Comparison of ENCODE assay signal across 1 cellular context in genomic region chr7:99979814-99980225, GRCh38.
TF ChIP-seq lines count a peak whose summit lies in the region.

No MANE protein-coding gene starts in this region.

TF ChIP-seq in HepG2, 621 proteins besides CTCF, POLR2A, EP300 and RAD21 (continued from another document):
- TF ChIP-seq ARID4A (CRISPR knock-in tag; IDR thresholded peaks at IDR 0.05; ENCODE audit: borderline replicate concordance), result peak; percentile 15; the same call in 1 of the 2 replicates
- TF ChIP-seq ZNF7 (CRISPR knock-in tag; IDR thresholded peaks at IDR 0.05), result peak; percentile 76; the same call in 1 of the 2 replicates
- TF ChIP-seq PATZ1 (CRISPR knock-in tag; IDR thresholded peaks at IDR 0.05), result peak; percentile 37; the same call in 1 of the 2 replicates
- 0 out of 2 replicates have a peak, but pooled peaks have one; percentile 12 for TF ChIP-seq ELF3 (CRISPR knock-in tag; IDR thresholded peaks at IDR 0.05)
- peak; percentile 19; the same call in 1 of the 2 replicates for TF ChIP-seq ZNF770 (CRISPR knock-in tag; IDR thresholded peaks at IDR 0.05)
- peak; percentile 69 for TF ChIP-seq STAG1 (CRISPR knock-in tag; IDR thresholded peaks at IDR 0.05)
TF ChIP-seq in HepG2: peak in this region for 7; not testable (repeated sequence) for 614.
